In the genomic region with DNA sequence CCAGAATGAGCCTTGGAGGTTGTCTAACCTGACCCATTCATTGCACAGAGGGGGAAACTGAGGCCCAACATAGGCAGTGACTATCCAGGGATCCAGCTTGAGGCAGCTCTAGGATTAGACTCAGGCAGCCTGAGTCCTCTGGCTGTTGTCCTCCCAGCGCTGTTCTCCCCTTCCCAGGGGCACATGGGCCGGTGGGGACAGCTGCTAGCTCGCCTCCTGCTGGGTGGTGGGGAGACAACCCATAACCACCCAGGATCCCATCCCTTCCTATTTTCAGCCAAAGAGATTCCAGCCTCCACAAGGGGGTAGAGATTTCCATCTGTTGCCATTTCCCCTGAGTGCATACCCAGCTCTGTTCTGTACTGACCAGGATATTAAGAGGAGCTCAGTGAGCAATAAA, we compare ENCODE assay signal across 17 cellular contexts.
"Had no signal": no experiment of that assay in that cellular context is flagged by ENCODE, and none has a peak within 500 bp of the region (broad histone marks: within the 10 kb centered on the region; RNA-seq: fewer than 3 reads in every experiment).

No MANE protein-coding gene starts in this region.

- H3K27ac Mint-ChIP-seq: naive thymus-derived CD4-positive, alpha-beta T cell; nephron progenitor cell; stimulated activated memory B cell treated with anti-CD40 and anti-IgM and Interleukin-4, amounts not matched to agents 10 μg/mL and 1 μg/mL and 100 μg/mL, for 72 hours; stimulated activated naive CD8-positive, alpha-beta T cell treated with anti-CD3 and anti-CD28 coated beads, Interleukin-15, Interleukin-2, amounts not matched to agents 100 ng/mL and 50 ng/mL, for 24 hours had no signal

- H3K9me3 Mint-ChIP-seq: stimulated activated memory B cell treated with anti-CD40 and anti-IgM and Interleukin-4, amounts not matched to agents 10 μg/mL and 1 μg/mL and 100 μg/mL, for 72 hours; stimulated activated naive CD8-positive, alpha-beta T cell treated with anti-CD3 and anti-CD28 coated beads, Interleukin-15, Interleukin-2, amounts not matched to agents 100 ng/mL and 50 ng/mL, for 24 hours had no signal

- H3K36me3 ChIP-seq: heart left ventricle, neutrophil, spleen, tibial nerve had no signal

- DNase-seq: effector CD4-positive, alpha-beta T cell; heart left ventricle; hippocampal formation; left colon; mammary epithelial cell; naive thymus-derived CD4-positive, alpha-beta T cell; nephron progenitor cell; posterior cingulate gyrus; spleen; stimulated activated CD4-positive, alpha-beta T cell treated with anti-CD3 and anti-CD28 coated beads, Interleukin-15, amount 100 ng/mL, for 24 hours; stimulated activated CD4-positive, alpha-beta T cell treated with anti-CD3 and anti-CD28 coated beads, Interleukin-1b, Interleukin-23, amount 100 ng/mL, for 48 hours; stimulated activated CD4-positive, alpha-beta T cell treated with anti-CD3 and anti-CD28 coated beads, Interleukin-4, amount 100 ng/mL, for 24 hours had no signal

- H3K36me3 Mint-ChIP-seq: naive thymus-derived CD4-positive, alpha-beta T cell; stimulated activated memory B cell treated with anti-CD40 and anti-IgM and Interleukin-4, amounts not matched to agents 10 μg/mL and 1 μg/mL and 100 μg/mL, for 72 hours had no signal

- ATAC-seq: heart left ventricle; left colon; naive thymus-derived CD4-positive, alpha-beta T cell; sciatic nerve; stimulated activated memory B cell treated with anti-CD40 and anti-IgM and Interleukin-4, amounts not matched to agents 10 μg/mL and 1 μg/mL and 100 μg/mL, for 72 hours had no signal

- H3K27me3 ChIP-seq: tibial nerve had no signal

- H3K4me1 Mint-ChIP-seq: naive thymus-derived CD4-positive, alpha-beta T cell; nephron progenitor cell had no signal

- H3K4me3 ChIP-seq: heart left ventricle, spleen, tibial nerve had no signal

- H3K4me1 ChIP-seq: heart left ventricle, spleen, tibial nerve had no signal

- H3K4me3 Mint-ChIP-seq: naive thymus-derived CD4-positive, alpha-beta T cell; nephron progenitor cell; stimulated activated memory B cell treated with anti-CD40 and anti-IgM and Interleukin-4, amounts not matched to agents 10 μg/mL and 1 μg/mL and 100 μg/mL, for 72 hours; stimulated activated naive CD8-positive, alpha-beta T cell treated with anti-CD3 and anti-CD28 coated beads, Interleukin-15, Interleukin-2, amounts not matched to agents 100 ng/mL and 50 ng/mL, for 24 hours had no signal

- H3K9me3 ChIP-seq: heart left ventricle, neutrophil, spleen, tibial nerve had no signal

- H3K27ac ChIP-seq: heart left ventricle, neutrophil, spleen, tibial nerve had no signal
